In the genomic region with DNA sequence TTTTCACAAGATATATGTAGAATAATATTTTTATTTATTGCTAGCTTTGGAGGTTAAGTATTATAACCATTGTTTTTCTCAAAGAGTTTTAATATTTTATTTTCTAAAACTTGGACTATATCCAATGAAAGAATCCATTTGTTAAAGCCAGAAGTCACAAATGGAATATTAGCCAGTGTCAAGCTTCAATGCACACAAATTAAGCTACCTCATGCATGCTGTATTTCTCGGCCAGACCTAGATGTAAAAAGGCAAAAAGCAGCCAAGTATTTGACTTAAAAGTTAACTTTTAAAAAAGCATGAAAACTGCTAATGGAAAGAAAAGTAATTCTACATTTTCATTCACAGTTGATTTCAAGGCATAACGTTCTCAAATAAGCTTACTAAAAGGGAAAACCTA, we compare ENCODE assay signal across 14 cellular contexts.
DNase-seq lines count a peak whose midpoint lies in the region; ATAC-seq, FAIRE-seq and TF ChIP-seq lines count a peak whose summit lies in the region.
"Had no signal": no experiment of that assay in that cellular context is flagged by ENCODE, and none has a peak within 500 bp of the region (broad histone marks: within the 10 kb centered on the region; RNA-seq: fewer than 3 reads in every experiment).

No MANE protein-coding gene starts in this region.

- ATAC-seq in GM21367 (IDR thresholded peaks at IDR 0.05; ENCODE audit: unreplicated experiment) = peak; percentile 17
- peak; percentile 25 for ATAC-seq in HG02981 (IDR thresholded peaks at IDR 0.05; ENCODE audit: unreplicated experiment)
- ATAC-seq: gastroesophageal sphincter; left ventricle myocardium superior; natural killer cell treated with Interleukin-12 subunit alpha and Interleukin-12 subunit beta and Interleukin-15 and Interleukin-18, amount 100 ng/mL, for 72 hours had no signal

- no peak for FAIRE-seq in GM12891 (lab: Jason Lieb, UNC)

- no peaks in the 10 kb centered on the region for H3K27me3 ChIP-seq in uterus
- H3K27me3 ChIP-seq in right atrium auricular region = no peaks in the 10 kb centered on the region
- H3K27me3 ChIP-seq: gastroesophageal sphincter had no signal

- H3K4me3 ChIP-seq in uterus = no peak overlapping the region
- H3K4me3 ChIP-seq in right atrium auricular region = no peak overlapping the region
- H3K4me3 ChIP-seq: gastroesophageal sphincter, skin epidermis had no signal

- H3K27ac ChIP-seq in uterus = no peak overlapping the region
- no peak overlapping the region for H3K27ac ChIP-seq in right atrium auricular region
- H3K27ac ChIP-seq: gastroesophageal sphincter, skin epidermis had no signal

- H3K36me3 ChIP-seq in uterus = no peaks in the 10 kb centered on the region
- no peaks in the 10 kb centered on the region for H3K36me3 ChIP-seq in right atrium auricular region
- H3K36me3 ChIP-seq: gastroesophageal sphincter had no signal

- TF ChIP-seq POLR2A in GM12891 (IDR thresholded peaks at IDR 0.05; ENCODE audit: low read depth, low read length) = no peak
- TF ChIP-seq POLR2A in uterus (IDR thresholded peaks at IDR 0.05) = no peak

- TF ChIP-seq CTCF in uterus (IDR thresholded peaks at IDR 0.05) = no peak
- no peak for TF ChIP-seq CTCF in right atrium auricular region (IDR thresholded peaks at IDR 0.05)

- H3K9me3 ChIP-seq in uterus = no peaks in the 10 kb centered on the region
- H3K9me3 ChIP-seq in right atrium auricular region = no peaks in the 10 kb centered on the region
- H3K9me3 ChIP-seq: gastroesophageal sphincter had no signal

- DNase-seq in GM12891 (ENCODE audit: insufficient read length, low spot score) = no peak
- peak; percentile 28 to 39 for DNase-seq in NCI-H446 (lab: John Stamatoyannopoulos, UW)
- no peak for DNase-seq in uterus
- no peak for DNase-seq in NCI-H1436 (lab: John Stamatoyannopoulos, UW)
- DNase-seq in NCI-H82 (lab: John Stamatoyannopoulos, UW) = no peak
- DNase-seq in right atrium auricular region (ENCODE audit: low spot score) = no peak
- DNase-seq: activated CD4-positive, alpha-beta T cell treated with anti-CD3 and anti-CD28 coated beads for 1 hour; left ventricle myocardium superior; NCI-H187 treated with DMSO at 0.1 percent for 48 hours had no signal

- H3K4me1 ChIP-seq in uterus = no peaks in the 10 kb centered on the region
- H3K4me1 ChIP-seq in right atrium auricular region = no peaks in the 10 kb centered on the region
- H3K4me1 ChIP-seq: gastroesophageal sphincter had no signal

- intact Hi-C loops in uterus (cut with DNase I; ENCODE audit: low total_unique reads) = no loop called here

TF ChIP-seq in GM12891, 5 proteins besides CTCF, POLR2A, EP300 and RAD21:
- peak; percentile 24 for TF ChIP-seq PAX5 (IDR thresholded peaks at IDR 0.05; ENCODE audit: insufficient read depth, low read length, severe bottlenecking)
- no peak for TF ChIP-seq SPI1 (IDR thresholded peaks at IDR 0.05; ENCODE audit: low read depth, low read length)
- TF ChIP-seq POU2F2 (IDR thresholded peaks at IDR 0.05; ENCODE audit: low read depth, low read length) = no peak
- TF ChIP-seq POLR2AphosphoS5 (IDR thresholded peaks at IDR 0.05; ENCODE audit: low read depth, low read length) = no peak
- no peak for TF ChIP-seq TAF1 (IDR thresholded peaks at IDR 0.05; ENCODE audit: low read depth, low read length)

Comparison
In these comparisons a context has a peak if more than half of its experiments do, and no peak if none do; other contexts are left out.
1. DNase-seq: peak in NCI-H446 (2 of 2); none in GM12891 (single experiment), uterus (0 of 2), NCI-H1436 (single experiment), NCI-H82 (single experiment) and right atrium auricular region (single experiment).